In genomic region chr10:71842424-71842823, GRCh38 we compare ENCODE assay signal across 12 cellular contexts.
"Had no signal": no experiment of that assay in that cellular context is flagged by ENCODE, and none has a peak within 500 bp of the region (broad histone marks: within the 10 kb centered on the region; RNA-seq: fewer than 3 reads in every experiment).

No MANE protein-coding gene starts in this region.

- H3K36me3 ChIP-seq: brain microvascular endothelial cell had no signal

- H3K27me3 ChIP-seq: brain microvascular endothelial cell, spleen had no signal

- H3K9me3 ChIP-seq: lower lobe of right lung, spleen had no signal

- H3K4me3 ChIP-seq: lower lobe of right lung, spleen had no signal

- ATAC-seq: left cardiac atrium; lower lobe of right lung; naive thymus-derived CD4-positive, alpha-beta T cell; sciatic nerve had no signal

- H3K27ac ChIP-seq: brain microvascular endothelial cell, lower lobe of right lung had no signal

- DNase-seq: activated naive CD4-positive, alpha-beta T cell treated with anti-CD3 and anti-CD28 coated beads, Interleukin-2, amount 10 ng/mL, durations not matched to agents 7 days and 5 days; brain microvascular endothelial cell; cerebellar nuclear complex; immature natural killer cell; left cardiac atrium; lower lobe of right lung; naive thymus-derived CD4-positive, alpha-beta T cell; occipital lobe; spleen; stimulated activated CD4-positive, alpha-beta T cell treated with anti-CD3 and anti-CD28 coated beads, Interleukin-1b, Interleukin-23, amount 100 ng/mL, for 48 hours; stimulated activated naive CD4-positive, alpha-beta T cell had no signal
